ENCODE assay signal across 26 cellular contexts in genomic region chr10:77906863-77907861, GRCh38. TPM values are rescaled to one million over a fixed set of nuclear protein-coding genes. Genes with fewer than 3 reads are reported as not detected.
DNase-seq lines count a peak whose midpoint lies in the region; ATAC-seq and TF ChIP-seq lines count a peak whose summit lies in the region.
"Had no signal": no experiment of that assay in that cellular context is flagged by ENCODE, and none has a peak within 500 bp of the region (broad histone marks: within the 10 kb centered on the region; RNA-seq: fewer than 3 reads in every experiment).

No MANE protein-coding gene starts in this region.

- 95% methylated on average over 10 of the region's 10 CpGs for WGBS in mammary epithelial cell (ENCODE audit: low coverage, missing lambda C conversion rate)

- no peaks in the 10 kb centered on the region for H3K4me1 ChIP-seq in CD8-positive, alpha-beta memory T cell (ENCODE audit: insufficient read depth, low read length)
- H3K4me1 ChIP-seq in mammary epithelial cell (ENCODE audit: insufficient read depth, low read length) (peaks cover 12% of the 10 kb centered on the region), PC-9 (replicated peaks; ENCODE audit: insufficient read depth) (peaks cover 27% of the 10 kb centered on the region)

- BruUV-seq in mammary epithelial cell (replicated peaks; lab: Mats Ljungman, UMichigan) (no TSS peak), PC-9 (replicated peaks; lab: Mats Ljungman, UMichigan) (no TSS peak)

- H3K27me3 ChIP-seq in CD8-positive, alpha-beta memory T cell (ENCODE audit: insufficient read depth, low read length, poor library complexity, severe bottlenecking), result no peaks in the 10 kb centered on the region
- H3K27me3 ChIP-seq in mammary epithelial cell (ENCODE audit: insufficient read depth, low read length), result no peaks in the 10 kb centered on the region
- H3K27me3 ChIP-seq in PC-9 (ENCODE audit: insufficient read depth, low read depth), result no peaks in the 10 kb centered on the region

- no peaks in the 10 kb centered on the region for H3K4me1 Mint-ChIP-seq in CD8-positive, alpha-beta memory T cell
- H3K4me1 Mint-ChIP-seq: activated naive CD8-positive, alpha-beta T cell treated with anti-CD3 and anti-CD28 coated beads, Interleukin-2, amount 10 ng/mL, durations not matched to agents 7 days and 5 days; activated T-helper 17 cell treated with anti-CD3 and anti-CD28 coated beads, Interleukin-2, amount 50 U/mL, for 72 hours had no signal

- no peak for TF ChIP-seq CTCF in mammary epithelial cell (conservative IDR thresholded peaks at IDR 0.05 in 1 of 2, IDR thresholded peaks at IDR 0.05 in 1 of 2; ENCODE audit: extremely low read depth in 1 of 2, insufficient read depth in 1 of 2, low read depth in 1 of 2, low read length in 2 of 2)
- no peak for TF ChIP-seq CTCF in PC-9 (conservative IDR thresholded peaks at IDR 0.05)

- no peak for DNase-seq in CD8-positive, alpha-beta memory T cell
- peak; percentile 49 for DNase-seq in OCI-M1 (lab: John Stamatoyannopoulos, UW)
- peak; percentile 63 for DNase-seq in mammary epithelial cell
- peak; percentile 74 for DNase-seq in mucosa of gallbladder (ENCODE audit: low spot score)
- no peak for DNase-seq in KBM-7
- no peak for DNase-seq in PC-9
- DNase-seq: activated CD4-positive, alpha-beta T cell treated with anti-CD3 and anti-CD28 coated beads, Interleukin-2, amount 50 U/mL, for 4 hours; activated CD8-positive, alpha-beta memory T cell treated with anti-CD3 and anti-CD28 coated beads, Interleukin-2, amount 50 U/mL, for 48 hours; activated naive CD8-positive, alpha-beta T cell treated with anti-CD3 and anti-CD28 coated beads, Interleukin-2, amount 10 ng/mL, durations not matched to agents 7 days and 5 days; cerebellar nuclear complex; foreskin fibroblast; HCEC 1CT; immature natural killer cell; KG1; natural killer cell; NCI-H1436 treated with DMSO at 0.1 percent for 48 hours; NCI-H524 treated with DMSO at 0.1 percent for 48 hours; SK-N-SH; stimulated activated CD4-positive, alpha-beta T cell treated with anti-CD3 and anti-CD28 coated beads, Interleukin-4, amount 100 ng/mL, for 1 hour; stimulated activated naive CD4-positive, alpha-beta T cell; T-helper 17 cell had no signal

- no peaks in the 10 kb centered on the region for H3K9me3 ChIP-seq in CD8-positive, alpha-beta memory T cell (ENCODE audit: low read length)
- H3K9me3 ChIP-seq in mammary epithelial cell (replicated peaks; ENCODE audit: insufficient read depth, low read length) (no peaks in the 10 kb centered on the region), PC-9 (ENCODE audit: insufficient read depth, low read depth) (no peaks in the 10 kb centered on the region)
- H3K9me3 ChIP-seq: SK-N-SH, thoracic aorta had no signal

- no peak overlapping the region for H3K4me3 ChIP-seq in CD8-positive, alpha-beta memory T cell (ENCODE audit: low read length)
- H3K4me3 ChIP-seq in mammary epithelial cell (replicated peaks in 1 of 3; ENCODE audit: insufficient read depth in 1 of 3, low read depth in 2 of 3, low read length in 3 of 3) (no peak overlapping the region), PC-9 (no peak overlapping the region)
- H3K4me3 ChIP-seq: thoracic aorta had no signal

- no peak overlapping the region for H3K4me3 Mint-ChIP-seq in CD8-positive, alpha-beta memory T cell
- H3K4me3 Mint-ChIP-seq: activated naive CD8-positive, alpha-beta T cell treated with anti-CD3 and anti-CD28 coated beads, Interleukin-2, amount 10 ng/mL, durations not matched to agents 7 days and 5 days; activated T-helper 17 cell treated with anti-CD3 and anti-CD28 coated beads, Interleukin-2, amount 50 U/mL, for 72 hours; natural killer cell; T-helper 17 cell had no signal

- no peaks in the 10 kb centered on the region for H3K36me3 ChIP-seq in CD8-positive, alpha-beta memory T cell (ENCODE audit: insufficient read depth, low read length)
- H3K36me3 ChIP-seq in mammary epithelial cell (ENCODE audit: insufficient read depth, low read length) (no peaks in the 10 kb centered on the region), PC-9 (ENCODE audit: low read depth) (no peaks in the 10 kb centered on the region)
- H3K36me3 ChIP-seq: thoracic aorta had no signal

- H3K9ac ChIP-seq in mammary epithelial cell (ENCODE audit: insufficient read depth, low read length), result no peak overlapping the region
- H3K9ac ChIP-seq: SK-N-SH had no signal

- peaks cover 2% of the 10 kb centered on the region for H4K20me1 ChIP-seq in mammary epithelial cell (ENCODE audit: insufficient read depth, low read length)
- H4K20me1 ChIP-seq in PC-9 (ENCODE audit: insufficient read depth), result no peaks in the 10 kb centered on the region; the same call in 1 of the 2 replicates

- dilution Hi-C loops in mammary epithelial cell (cut with HindIII; ENCODE audit: low sequenced_read_pairs), result loop anchor here (10.0 kb wide), 1 partner anchor 78 kb away; no protein-coding TSS in a partner anchor

- peaks cover 89% of the 10 kb centered on the region for H3K79me2 ChIP-seq in mammary epithelial cell (ENCODE audit: insufficient read depth, low read length)
- H3K79me2 ChIP-seq in PC-9 (ENCODE audit: low read depth), result peaks cover 69% of the 10 kb centered on the region

- ATAC-seq in HG03571 (IDR thresholded peaks at IDR 0.05; ENCODE audit: unreplicated experiment), result no peak
- ATAC-seq in GM18517 (IDR thresholded peaks at IDR 0.05; ENCODE audit: unreplicated experiment), result no peak
- ATAC-seq: activated T-helper 17 cell treated with anti-CD3 and anti-CD28 coated beads, Interleukin-2, amount 50 U/mL, for 72 hours; natural killer cell; T-helper 17 cell had no signal

- no peaks in the 10 kb centered on the region for H3K36me3 Mint-ChIP-seq in CD8-positive, alpha-beta memory T cell
- H3K36me3 Mint-ChIP-seq: activated naive CD8-positive, alpha-beta T cell treated with anti-CD3 and anti-CD28 coated beads, Interleukin-2, amount 10 ng/mL, durations not matched to agents 7 days and 5 days; natural killer cell had no signal

- intact Hi-C loops in mammary epithelial cell (cut with micrococcal nuclease) (loop anchor here (2.0 kb wide), 1 partner anchor 68 kb away; no protein-coding TSS in a partner anchor), PC-9 (cut with micrococcal nuclease; ENCODE audit: unreplicated experiment) (no loop called here)

- in situ Hi-C loops in mammary epithelial cell (cut with MboI; ENCODE audit: low sequenced_read_pairs in 2 of 2) (no loop called here), KBM-7 (cut with MboI; ENCODE audit: low pct_unique_long_range_greater_than_20kb, low sequenced_read_pairs) (no loop called here)

- H3K27ac ChIP-seq in CD8-positive, alpha-beta memory T cell (ENCODE audit: low read depth, low read length), result peak overlapping the region; percentile 84
- H3K27ac ChIP-seq in mammary epithelial cell (ENCODE audit: insufficient read depth, low read depth, low read length) (no peak overlapping the region), PC-9 (no peak overlapping the region)
- H3K27ac ChIP-seq: thoracic aorta, VCaP had no signal

- no peak overlapping the region for H3K27ac Mint-ChIP-seq in CD8-positive, alpha-beta memory T cell
- H3K27ac Mint-ChIP-seq: activated naive CD8-positive, alpha-beta T cell treated with anti-CD3 and anti-CD28 coated beads, Interleukin-2, amount 10 ng/mL, durations not matched to agents 7 days and 5 days; activated T-helper 17 cell treated with anti-CD3 and anti-CD28 coated beads, Interleukin-2, amount 50 U/mL, for 72 hours; T-helper 17 cell had no signal

- no peak overlapping the region for H2AFZ ChIP-seq in mammary epithelial cell (ENCODE audit: low read depth, low read length)
- no peak overlapping the region for H2AFZ ChIP-seq in PC-9

- peaks cover 1 to 24% of the 10 kb centered on the region in 2 donors for H3K27me3 Mint-ChIP-seq in CD8-positive, alpha-beta memory T cell

- H3K9me3 Mint-ChIP-seq in CD8-positive, alpha-beta memory T cell, result no peaks in the 10 kb centered on the region
- H3K9me3 Mint-ChIP-seq: activated naive CD8-positive, alpha-beta T cell treated with anti-CD3 and anti-CD28 coated beads, Interleukin-2, amount 10 ng/mL, durations not matched to agents 7 days and 5 days; activated T-helper 17 cell treated with anti-CD3 and anti-CD28 coated beads, Interleukin-2, amount 50 U/mL, for 72 hours; immature natural killer cell; natural killer cell had no signal

- H3F3A ChIP-seq in PC-9 (ENCODE audit: insufficient read depth, low read depth), result peaks cover 13% of the 10 kb centered on the region; the same call in 1 of the 2 replicates

- no peak overlapping the region for H3K4me2 ChIP-seq in mammary epithelial cell (ENCODE audit: insufficient read depth, low read depth, low read length)
- no peak overlapping the region for H3K4me2 ChIP-seq in PC-9
- H3K4me2 ChIP-seq: SK-N-SH had no signal

- no peaks in the 10 kb centered on the region for H3K9me2 ChIP-seq in PC-9 (ENCODE audit: insufficient read depth)
- H3K9me2 ChIP-seq: SK-N-SH had no signal

- CTCF ChIA-PET in CD8-positive, alpha-beta memory T cell (lab: Charles Lee), result no interaction called here
- CTCF ChIA-PET in mammary epithelial cell (lab: Charles Lee; ENCODE audit: low non-redundant PET) (interaction anchor here (0.6 kb wide), 1 partner anchor 19 kb away, joined by 4 read pairs; no protein-coding TSS in a partner anchor), PC-9 (lab: Charles Lee) (interaction anchor here (0.9 kb wide), 1 partner anchor 18 kb away, joined by 4 read pairs; no protein-coding TSS in a partner anchor)

- POLR2A ChIA-PET in CD8-positive, alpha-beta memory T cell (lab: Charles Lee), result no interaction called here
- POLR2A ChIA-PET in PC-9 (lab: Charles Lee; ENCODE audit: unreplicated experiment), result no interaction called here

RNA-seq across cellular contexts. Expression of gene DLG5, which starts 19.4 kb away (rescaled TPM):
- 1 to 10 TPM; 1.7 to 2.1 TPM for total RNA-seq in CD8-positive, alpha-beta memory T cell
- 1.1 TPM for polyA plus RNA-seq in CD8-positive, alpha-beta memory T cell
- total RNA-seq in mammary epithelial cell (10 to 100 TPM; 40.8 to 76.5 TPM), mucosa of gallbladder (52.6 TPM), PC-9 (2021) (75.5 and 81.7 TPM in 2 replicates)
- polyA plus RNA-seq in mammary epithelial cell, result 31.5 TPM
- polyA minus RNA-seq in mammary epithelial cell, result 142 TPM

Comparison
In these comparisons a context has a peak if more than half of its experiments do, and no peak if none do; other contexts are left out.
1. DNase-seq: peak in OCI-M1 (single experiment), mammary epithelial cell (single experiment) and mucosa of gallbladder (single experiment); none in CD8-positive, alpha-beta memory T cell (0 of 5), KBM-7 (single experiment) and PC-9 (0 of 2).
2. RNA of gene DLG5, which starts 19.4 kb away (total RNA-seq): 75.5 to 81.7 TPM in PC-9, 40.8 to 76.5 TPM in mammary epithelial cell and 52.6 TPM in mucosa of gallbladder (single experiment); 1.7 to 2.1 TPM in CD8-positive, alpha-beta memory T cell; every median in the first group is over 10 times any median in the second.